8 cellular contexts compared by ENCODE assay signal in genomic region chr5:88785396-88786216, GRCh38.
DNase-seq lines count a peak whose midpoint lies in the region; ATAC-seq, FAIRE-seq and TF ChIP-seq lines count a peak whose summit lies in the region.

No MANE protein-coding gene starts in this region.

- ATAC-seq in GM21528 (IDR thresholded peaks at IDR 0.05; ENCODE audit: low FRiP score, unreplicated experiment) (peak; percentile 56), activated B cell treated with CpG ODN at 0.5 μM for 24 hours (ENCODE audit: low read depth) (peak; percentile 52)

- H3K9me3 Mint-ChIP-seq in activated B cell treated with CpG ODN at 0.5 μM for 24 hours = no peaks in the 10 kb centered on the region

- DNase-seq in DMS153 treated with DMSO at 0.1 percent for 48 hours (lab: John Stamatoyannopoulos, UW; ENCODE audit: unreplicated experiment) (peak; percentile 36), HTR-8/SVneo (ENCODE audit: insufficient read length, low spot score) (peak; percentile 33), activated B cell treated with CpG ODN at 0.5 μM for 24 hours (no peak), cardiac muscle cell (ENCODE audit: low read depth in 1 of 2, low spot score in 1 of 2) (peak; percentile 84 to 93), NCI-H82 (lab: John Stamatoyannopoulos, UW) (no peak), H7 (no peak)

- H3K36me3 ChIP-seq in cardiac muscle cell (no peaks in the 10 kb centered on the region), rectal smooth muscle tissue (ENCODE audit: control insufficient read depth, insufficient read depth, low read length) (no peaks in the 10 kb centered on the region), H7 (replicated peaks; ENCODE audit: control insufficient read depth, insufficient read depth, low read length) (no peaks in the 10 kb centered on the region)

- H3K27ac ChIP-seq in cardiac muscle cell (peak overlapping the region; percentile 97), rectal smooth muscle tissue (ENCODE audit: low read depth, low read length) (peak overlapping the region; percentile 68)

- H3K27me3 Mint-ChIP-seq in activated B cell treated with CpG ODN at 0.5 μM for 24 hours = no peaks in the 10 kb centered on the region

- H3K9me3 ChIP-seq in cardiac muscle cell (ENCODE audit: low read depth) = no peaks in the 10 kb centered on the region

- no peak for TF ChIP-seq CTCF in activated B cell treated with CpG ODN at 0.5 μM for 24 hours (IDR thresholded peaks at IDR 0.05)
- no peak for TF ChIP-seq CTCF in cardiac muscle cell (IDR thresholded peaks at IDR 0.05; ENCODE audit: low read depth, low read length)

- POLR2A ChIA-PET in activated B cell treated with CpG ODN at 0.5 μM for 24 hours (lab: Charles Lee) = interaction anchor here (0.7 to 2.0 kb wide), 7 partner anchors 20 to 1377 kb away, joined by 3 to 10 read pairs (median 3); partner anchors contain the start of gene MEF2C

- peak overlapping the region; percentile 69 for H3K4me3 Mint-ChIP-seq in activated B cell treated with CpG ODN at 0.5 μM for 24 hours

- H3K36me3 Mint-ChIP-seq in activated B cell treated with CpG ODN at 0.5 μM for 24 hours (ENCODE audit: low read depth) = peaks cover 47% of the 10 kb centered on the region

- peaks cover 36% of the 10 kb centered on the region for H3K4me1 ChIP-seq in cardiac muscle cell (ENCODE audit: low read depth)
- H3K4me1 ChIP-seq in rectal smooth muscle tissue (ENCODE audit: control insufficient read depth, insufficient read depth, low read length) = peaks cover 6% of the 10 kb centered on the region

- H3K27me3 ChIP-seq in cardiac muscle cell = no peaks in the 10 kb centered on the region
- H3K27me3 ChIP-seq in rectal smooth muscle tissue (ENCODE audit: control insufficient read depth, insufficient read depth, low read length) = no peaks in the 10 kb centered on the region
- H3K27me3 ChIP-seq in H7 (ENCODE audit: control insufficient read depth, insufficient read depth, low read length) = no peaks in the 10 kb centered on the region

- no peak for FAIRE-seq in HTR-8/SVneo (lab: Jason Lieb, UNC)

- peaks cover 66% of the 10 kb centered on the region for H3K4me1 Mint-ChIP-seq in activated B cell treated with CpG ODN at 0.5 μM for 24 hours

- H3K9ac ChIP-seq in rectal smooth muscle tissue (ENCODE audit: low read length) = no peak overlapping the region

- intact Hi-C loops in activated B cell treated with CpG ODN at 0.5 μM for 24 hours (cut with micrococcal nuclease) = loop anchor here (2.0 kb wide), 2 partner anchors 41 to 53 kb away; no protein-coding TSS in a partner anchor

- H3K4me3 ChIP-seq in cardiac muscle cell (peak overlapping the region; percentile 14), rectal smooth muscle tissue (ENCODE audit: low read length) (no peak overlapping the region), H7 (ENCODE audit: insufficient read depth, low read depth, low read length) (no peak overlapping the region)

- peak overlapping the region; percentile 86 for H3K27ac Mint-ChIP-seq in activated B cell treated with CpG ODN at 0.5 μM for 24 hours

- CTCF ChIA-PET in activated B cell treated with CpG ODN at 0.5 μM for 24 hours (lab: Charles Lee) = interaction anchor here (0.7 to 1.2 kb wide), 5 partner anchors 43 to 704 kb away, joined by 3 to 4 read pairs (median 3); partner anchors contain the start of gene MEF2C

Comparison
In these comparisons a context has a peak if more than half of its experiments do, and no peak if none do; other contexts are left out.
1. DNase-seq: peak in DMS153 treated with DMSO at 0.1 percent for 48 hours (single experiment), HTR-8/SVneo (single experiment) and cardiac muscle cell (2 of 2); none in activated B cell treated with CpG ODN at 0.5 μM for 24 hours (single experiment), NCI-H82 (single experiment) and H7 (single experiment).